2 cellular contexts compared by ENCODE assay signal in the genomic region with DNA sequence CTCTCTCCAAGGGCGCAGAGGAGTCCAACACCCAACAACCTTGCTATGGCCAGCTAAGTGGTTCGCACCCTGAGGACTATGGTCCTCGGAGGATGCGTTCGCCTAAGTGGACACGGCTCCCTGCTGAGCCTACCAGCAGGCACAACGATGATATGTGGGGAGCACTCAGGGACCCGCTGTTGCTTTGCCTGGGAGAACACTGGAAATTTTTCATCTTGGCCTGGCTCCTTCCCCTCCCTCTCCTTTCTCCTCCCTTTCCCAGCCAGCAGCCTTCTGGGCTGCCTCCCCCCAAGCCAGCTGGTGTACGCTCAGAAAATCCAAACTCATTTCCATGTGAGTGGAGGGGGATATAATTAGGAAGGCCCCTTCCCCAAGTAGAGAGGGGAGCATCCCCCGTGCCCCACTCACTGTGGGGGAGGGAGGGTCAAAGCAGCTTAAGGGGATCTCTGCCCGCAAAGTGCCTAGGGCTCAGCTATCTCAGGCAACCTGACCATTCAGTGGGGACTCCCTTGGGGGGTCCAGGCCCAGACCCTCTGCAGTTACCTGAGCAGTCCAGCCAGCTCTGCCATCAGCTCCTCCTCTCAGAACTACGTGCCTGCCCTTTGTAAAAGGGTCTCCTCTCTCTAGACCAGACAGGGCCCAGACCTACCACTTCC.
TF ChIP-seq lines count a peak whose summit lies in the region.

No MANE protein-coding gene starts in this region.

TF ChIP-seq in K562, 482 proteins besides CTCF, POLR2A, EP300 and RAD21 (continues in another document):
- TF ChIP-seq ZNF583 (CRISPR knock-in tag; IDR thresholded peaks at IDR 0.05) (0 out of 2 replicates have a peak, but pooled peaks have one; percentile 29), ZNF165 (CRISPR knock-in tag; IDR thresholded peaks at IDR 0.05; ENCODE audit: borderline replicate concordance) (0 out of 2 replicates have a peak, but pooled peaks have one; percentile 84), ZNF133 (CRISPR knock-in tag; IDR thresholded peaks at IDR 0.05) (no peak), FOXJ2 (tag; IDR thresholded peaks at IDR 0.05) (0 out of 2 replicates have a peak, but pooled peaks have one; percentile 1), BRCA1 (IDR thresholded peaks at IDR 0.05) (no peak), BRCA1 (CRISPR knock-in tag; IDR thresholded peaks at IDR 0.05) (no peak)
- TF ChIP-seq, protein P1, sequence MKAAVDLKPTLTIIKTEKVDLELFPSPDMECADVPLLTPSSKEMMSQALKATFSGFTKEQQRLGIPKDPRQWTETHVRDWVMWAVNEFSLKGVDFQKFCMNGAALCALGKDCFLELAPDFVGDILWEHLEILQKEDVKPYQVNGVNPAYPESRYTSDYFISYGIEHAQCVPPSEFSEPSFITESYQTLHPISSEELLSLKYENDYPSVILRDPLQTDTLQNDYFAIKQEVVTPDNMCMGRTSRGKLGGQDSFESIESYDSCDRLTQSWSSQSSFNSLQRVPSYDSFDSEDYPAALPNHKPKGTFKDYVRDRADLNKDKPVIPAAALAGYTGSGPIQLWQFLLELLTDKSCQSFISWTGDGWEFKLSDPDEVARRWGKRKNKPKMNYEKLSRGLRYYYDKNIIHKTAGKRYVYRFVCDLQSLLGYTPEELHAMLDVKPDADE (conservative IDR thresholded peaks at IDR 0.05; ENCODE audit: control insufficient read depth, low read depth, low read length) = no peak
- TF ChIP-seq, protein P2, sequence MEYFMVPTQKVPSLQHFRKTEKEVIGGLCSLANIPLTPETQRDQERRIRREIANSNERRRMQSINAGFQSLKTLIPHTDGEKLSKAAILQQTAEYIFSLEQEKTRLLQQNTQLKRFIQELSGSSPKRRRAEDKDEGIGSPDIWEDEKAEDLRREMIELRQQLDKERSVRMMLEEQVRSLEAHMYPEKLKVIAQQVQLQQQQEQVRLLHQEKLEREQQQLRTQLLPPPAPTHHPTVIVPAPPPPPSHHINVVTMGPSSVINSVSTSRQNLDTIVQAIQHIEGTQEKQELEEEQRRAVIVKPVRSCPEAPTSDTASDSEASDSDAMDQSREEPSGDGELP (CRISPR knock-in tag; IDR thresholded peaks at IDR 0.05; ENCODE audit: borderline replicate concordance) = peak; percentile 29; the same call in 1 of the 2 replicates
- TF ChIP-seq, protein P3, sequence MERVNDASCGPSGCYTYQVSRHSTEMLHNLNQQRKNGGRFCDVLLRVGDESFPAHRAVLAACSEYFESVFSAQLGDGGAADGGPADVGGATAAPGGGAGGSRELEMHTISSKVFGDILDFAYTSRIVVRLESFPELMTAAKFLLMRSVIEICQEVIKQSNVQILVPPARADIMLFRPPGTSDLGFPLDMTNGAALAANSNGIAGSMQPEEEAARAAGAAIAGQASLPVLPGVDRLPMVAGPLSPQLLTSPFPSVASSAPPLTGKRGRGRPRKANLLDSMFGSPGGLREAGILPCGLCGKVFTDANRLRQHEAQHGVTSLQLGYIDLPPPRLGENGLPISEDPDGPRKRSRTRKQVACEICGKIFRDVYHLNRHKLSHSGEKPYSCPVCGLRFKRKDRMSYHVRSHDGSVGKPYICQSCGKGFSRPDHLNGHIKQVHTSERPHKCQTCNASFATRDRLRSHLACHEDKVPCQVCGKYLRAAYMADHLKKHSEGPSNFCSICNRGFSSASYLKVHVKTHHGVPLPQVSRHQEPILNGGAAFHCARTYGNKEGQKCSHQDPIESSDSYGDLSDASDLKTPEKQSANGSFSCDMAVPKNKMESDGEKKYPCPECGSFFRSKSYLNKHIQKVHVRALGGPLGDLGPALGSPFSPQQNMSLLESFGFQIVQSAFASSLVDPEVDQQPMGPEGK (CRISPR knock-in tag; IDR thresholded peaks at IDR 0.05; ENCODE audit: borderline replicate concordance) = no peak
- TF ChIP-seq, protein P4, sequence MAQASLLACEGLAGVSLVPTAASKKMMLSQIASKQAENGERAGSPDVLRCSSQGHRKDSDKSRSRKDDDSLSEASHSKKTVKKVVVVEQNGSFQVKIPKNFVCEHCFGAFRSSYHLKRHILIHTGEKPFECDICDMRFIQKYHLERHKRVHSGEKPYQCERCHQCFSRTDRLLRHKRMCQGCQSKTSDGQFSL (CRISPR knock-in tag; IDR thresholded peaks at IDR 0.05) = no peak
- TF ChIP-seq, protein P4 (tag; IDR thresholded peaks at IDR 0.05) = 0 out of 4 replicates have a peak, but pooled peaks of 1 of the 2 experiments have one; percentile 23
- TF ChIP-seq, protein P5, sequence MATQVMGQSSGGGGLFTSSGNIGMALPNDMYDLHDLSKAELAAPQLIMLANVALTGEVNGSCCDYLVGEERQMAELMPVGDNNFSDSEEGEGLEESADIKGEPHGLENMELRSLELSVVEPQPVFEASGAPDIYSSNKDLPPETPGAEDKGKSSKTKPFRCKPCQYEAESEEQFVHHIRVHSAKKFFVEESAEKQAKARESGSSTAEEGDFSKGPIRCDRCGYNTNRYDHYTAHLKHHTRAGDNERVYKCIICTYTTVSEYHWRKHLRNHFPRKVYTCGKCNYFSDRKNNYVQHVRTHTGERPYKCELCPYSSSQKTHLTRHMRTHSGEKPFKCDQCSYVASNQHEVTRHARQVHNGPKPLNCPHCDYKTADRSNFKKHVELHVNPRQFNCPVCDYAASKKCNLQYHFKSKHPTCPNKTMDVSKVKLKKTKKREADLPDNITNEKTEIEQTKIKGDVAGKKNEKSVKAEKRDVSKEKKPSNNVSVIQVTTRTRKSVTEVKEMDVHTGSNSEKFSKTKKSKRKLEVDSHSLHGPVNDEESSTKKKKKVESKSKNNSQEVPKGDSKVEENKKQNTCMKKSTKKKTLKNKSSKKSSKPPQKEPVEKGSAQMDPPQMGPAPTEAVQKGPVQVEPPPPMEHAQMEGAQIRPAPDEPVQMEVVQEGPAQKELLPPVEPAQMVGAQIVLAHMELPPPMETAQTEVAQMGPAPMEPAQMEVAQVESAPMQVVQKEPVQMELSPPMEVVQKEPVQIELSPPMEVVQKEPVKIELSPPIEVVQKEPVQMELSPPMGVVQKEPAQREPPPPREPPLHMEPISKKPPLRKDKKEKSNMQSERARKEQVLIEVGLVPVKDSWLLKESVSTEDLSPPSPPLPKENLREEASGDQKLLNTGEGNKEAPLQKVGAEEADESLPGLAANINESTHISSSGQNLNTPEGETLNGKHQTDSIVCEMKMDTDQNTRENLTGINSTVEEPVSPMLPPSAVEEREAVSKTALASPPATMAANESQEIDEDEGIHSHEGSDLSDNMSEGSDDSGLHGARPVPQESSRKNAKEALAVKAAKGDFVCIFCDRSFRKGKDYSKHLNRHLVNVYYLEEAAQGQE (CRISPR knock-in tag; IDR thresholded peaks at IDR 0.05; ENCODE audit: low read depth) = 0 out of 2 replicates have a peak, but pooled peaks have one; percentile 46
- TF ChIP-seq, protein P6, sequence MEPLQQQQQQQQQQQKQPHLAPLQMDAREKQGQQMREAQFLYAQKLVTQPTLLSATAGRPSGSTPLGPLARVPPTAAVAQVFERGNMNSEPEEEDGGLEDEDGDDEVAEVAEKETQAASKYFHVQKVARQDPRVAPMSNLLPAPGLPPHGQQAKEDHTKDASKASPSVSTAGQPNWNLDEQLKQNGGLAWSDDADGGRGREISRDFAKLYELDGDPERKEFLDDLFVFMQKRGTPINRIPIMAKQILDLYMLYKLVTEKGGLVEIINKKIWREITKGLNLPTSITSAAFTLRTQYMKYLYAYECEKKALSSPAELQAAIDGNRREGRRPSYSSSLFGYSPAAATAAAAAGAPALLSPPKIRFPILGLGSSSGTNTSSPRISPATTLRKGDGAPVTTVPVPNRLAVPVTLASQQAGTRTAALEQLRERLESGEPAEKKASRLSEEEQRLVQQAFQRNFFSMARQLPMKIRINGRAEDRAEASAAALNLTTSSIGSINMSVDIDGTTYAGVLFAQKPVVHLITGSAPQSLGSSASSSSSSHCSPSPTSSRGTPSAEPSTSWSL (CRISPR knock-in tag; IDR thresholded peaks at IDR 0.05; ENCODE audit: borderline replicate concordance) = no peak

TF ChIP-seq in HepG2, 621 proteins besides CTCF, POLR2A, EP300 and RAD21:
- TF ChIP-seq ZNF263 (CRISPR knock-in tag; IDR thresholded peaks at IDR 0.05) = peak; percentile 80; the same call in 1 of the 2 replicates
- TF ChIP-seq, protein P7, sequence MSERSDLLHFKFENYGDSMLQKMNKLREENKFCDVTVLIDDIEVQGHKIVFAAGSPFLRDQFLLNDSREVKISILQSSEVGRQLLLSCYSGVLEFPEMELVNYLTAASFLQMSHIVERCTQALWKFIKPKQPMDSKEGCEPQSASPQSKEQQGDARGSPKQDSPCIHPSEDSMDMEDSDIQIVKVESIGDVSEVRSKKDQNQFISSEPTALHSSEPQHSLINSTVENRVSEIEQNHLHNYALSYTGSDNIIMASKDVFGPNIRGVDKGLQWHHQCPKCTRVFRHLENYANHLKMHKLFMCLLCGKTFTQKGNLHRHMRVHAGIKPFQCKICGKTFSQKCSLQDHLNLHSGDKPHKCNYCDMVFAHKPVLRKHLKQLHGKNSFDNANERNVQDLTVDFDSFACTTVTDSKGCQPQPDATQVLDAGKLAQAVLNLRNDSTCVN (CRISPR knock-in tag; IDR thresholded peaks at IDR 0.05; ENCODE audit: borderline replicate concordance) = 0 out of 2 replicates have a peak, but pooled peaks have one; percentile 1
- 0 out of 2 replicates have a peak, but pooled peaks have one; percentile 27 for TF ChIP-seq CCDC6 (CRISPR knock-in tag; IDR thresholded peaks at IDR 0.05)
- TF ChIP-seq, protein P8, sequence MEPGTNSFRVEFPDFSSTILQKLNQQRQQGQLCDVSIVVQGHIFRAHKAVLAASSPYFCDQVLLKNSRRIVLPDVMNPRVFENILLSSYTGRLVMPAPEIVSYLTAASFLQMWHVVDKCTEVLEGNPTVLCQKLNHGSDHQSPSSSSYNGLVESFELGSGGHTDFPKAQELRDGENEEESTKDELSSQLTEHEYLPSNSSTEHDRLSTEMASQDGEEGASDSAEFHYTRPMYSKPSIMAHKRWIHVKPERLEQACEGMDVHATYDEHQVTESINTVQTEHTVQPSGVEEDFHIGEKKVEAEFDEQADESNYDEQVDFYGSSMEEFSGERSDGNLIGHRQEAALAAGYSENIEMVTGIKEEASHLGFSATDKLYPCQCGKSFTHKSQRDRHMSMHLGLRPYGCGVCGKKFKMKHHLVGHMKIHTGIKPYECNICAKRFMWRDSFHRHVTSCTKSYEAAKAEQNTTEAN (CRISPR knock-in tag; conservative IDR thresholded peaks at IDR 0.05) = no peak
TF ChIP-seq in HepG2: peak in this region for 3.
